ENCODE assay signal across 16 cellular contexts in genomic region chr22:46757104-46757503, GRCh38. TPM values are rescaled to one million over a fixed set of nuclear protein-coding genes. Genes with fewer than 3 reads are reported as not detected.
DNase-seq lines count a peak whose midpoint lies in the region; ATAC-seq and TF ChIP-seq lines count a peak whose summit lies in the region.
"Had no signal": no experiment of that assay in that cellular context is flagged by ENCODE, and none has a peak within 500 bp of the region (broad histone marks: within the 10 kb centered on the region; RNA-seq: fewer than 3 reads in every experiment).

No MANE protein-coding gene starts in this region.

- H3K4me3 ChIP-seq in spleen (no peak overlapping the region), osteoblast (ENCODE audit: insufficient read depth, low read length) (no peak overlapping the region)
- H3K4me3 ChIP-seq: GM23338 had no signal

- H3K79me2 ChIP-seq in osteoblast (ENCODE audit: insufficient read depth, low read length), result peaks cover 9% of the 10 kb centered on the region

- ATAC-seq in natural killer cell treated with Interleukin-12 subunit alpha and Interleukin-12 subunit beta and Interleukin-15 and Interleukin-18, amount 100 ng/mL, for 72 hours, result no peak
- no peak for ATAC-seq in natural killer cell
- ATAC-seq in T-helper 17 cell, result no peak
- peak; percentile 44 for ATAC-seq in left lobe of liver
- ATAC-seq in HG02852 (IDR thresholded peaks at IDR 0.05; ENCODE audit: unreplicated experiment), result no peak
- ATAC-seq: GM23338 had no signal

- H3K4me1 Mint-ChIP-seq in natural killer cell treated with Interleukin-12 subunit alpha and Interleukin-12 subunit beta and Interleukin-15 and Interleukin-18, amount 100 ng/mL, for 72 hours (ENCODE audit: low read depth in 2 of 2), result peaks cover 26 to 29% of the 10 kb centered on the region in 2 donors
- peaks cover 29 to 35% of the 10 kb centered on the region in 2 donors for H3K4me1 Mint-ChIP-seq in natural killer cell
- H3K4me1 Mint-ChIP-seq in T-helper 17 cell, result peaks cover 16% of the 10 kb centered on the region

- H3K9me3 ChIP-seq in T-helper 17 cell (ENCODE audit: control insufficient read depth, low read length, poor library complexity, severe bottlenecking), result peaks cover 3% of the 10 kb centered on the region
- H3K9me3 ChIP-seq in spleen, result peaks cover 0 to 15% (median 13%) of the 10 kb centered on the region in 8 donors
- no peaks in the 10 kb centered on the region for H3K9me3 ChIP-seq in osteoblast (ENCODE audit: low read depth, low read length)

- no peaks in the 10 kb centered on the region for H3K36me3 ChIP-seq in spleen
- no peaks in the 10 kb centered on the region for H3K36me3 ChIP-seq in osteoblast (ENCODE audit: insufficient read depth, low read length)

- H3K9me3 Mint-ChIP-seq in natural killer cell treated with Interleukin-12 subunit alpha and Interleukin-12 subunit beta and Interleukin-15 and Interleukin-18, amount 100 ng/mL, for 72 hours, result peaks cover 5% of the 10 kb centered on the region
- no peaks in the 10 kb centered on the region for H3K9me3 Mint-ChIP-seq in natural killer cell

- H4K20me1 ChIP-seq in osteoblast (ENCODE audit: insufficient read depth, low read length), result no peaks in the 10 kb centered on the region

- H2AFZ ChIP-seq in osteoblast (ENCODE audit: low read length), result no peak overlapping the region
- H2AFZ ChIP-seq: GM23338 had no signal

- DNase-seq in natural killer cell treated with Interleukin-12 subunit alpha and Interleukin-12 subunit beta and Interleukin-15 and Interleukin-18, amount 100 ng/mL, for 72 hours (ENCODE audit: low spot score), result peak; percentile 12
- no peak for DNase-seq in natural killer cell
- no peak for DNase-seq in T-helper 17 cell
- peak; percentile 77 for DNase-seq in left lobe of liver (ENCODE audit: low spot score)
- peak; percentile 21 for DNase-seq in spleen
- DNase-seq in DMS153 (lab: John Stamatoyannopoulos, UW), result no peak
- DNase-seq in osteoblast (ENCODE audit: insufficient read length, low spot score, missing footprints), result no peak
- DNase-seq: 8988T; C1 segment of cervical spinal cord; Caco-2; CD4-positive, alpha-beta T cell; DMS79; GDM1; HCEC 1CT had no signal

- TF ChIP-seq CTCF in natural killer cell (IDR thresholded peaks at IDR 0.05), result no peak
- no peak for TF ChIP-seq CTCF in spleen (IDR thresholded peaks at IDR 0.05 in 8 of 11, conservative IDR thresholded peaks at IDR 0.05 in 3 of 11)
- TF ChIP-seq CTCF in osteoblast (IDR thresholded peaks at IDR 0.05; ENCODE audit: extremely low read depth, low read depth, low read length), result no peak

- peaks cover 21 to 74% (median 55%) of the 10 kb centered on the region in 6 donors for H3K4me1 ChIP-seq in spleen
- peaks cover 31% of the 10 kb centered on the region for H3K4me1 ChIP-seq in osteoblast (ENCODE audit: insufficient read depth, low read length)

- peaks cover 4% of the 10 kb centered on the region for H3K36me3 Mint-ChIP-seq in natural killer cell treated with Interleukin-12 subunit alpha and Interleukin-12 subunit beta and Interleukin-15 and Interleukin-18, amount 100 ng/mL, for 72 hours
- H3K36me3 Mint-ChIP-seq in natural killer cell, result no peaks in the 10 kb centered on the region
- no peaks in the 10 kb centered on the region for H3K36me3 Mint-ChIP-seq in T-helper 17 cell (ENCODE audit: low read depth)

- 83 to 93% (median 93%) methylated on average over 2 of the region's 2 CpGs for WGBS in spleen, 5 donors

- no peak overlapping the region for H3K4me3 Mint-ChIP-seq in natural killer cell treated with Interleukin-12 subunit alpha and Interleukin-12 subunit beta and Interleukin-15 and Interleukin-18, amount 100 ng/mL, for 72 hours
- H3K4me3 Mint-ChIP-seq in natural killer cell, result no peak overlapping the region
- H3K4me3 Mint-ChIP-seq in T-helper 17 cell, result no peak overlapping the region
- H3K4me3 Mint-ChIP-seq: CD4-positive, alpha-beta T cell; GM23338 had no signal

- H3K27me3 ChIP-seq in spleen (replicated peaks in 1 of 7) (no peaks in the 10 kb centered on the region), osteoblast (ENCODE audit: insufficient read depth, low read length) (no peaks in the 10 kb centered on the region)

- H3K27ac ChIP-seq in spleen (peak overlapping the region in 1 of 8 donors; percentile 11), osteoblast (ENCODE audit: low read depth, low read length) (no peak overlapping the region)

- intact Hi-C loops in natural killer cell (cut with micrococcal nuclease) (no loop called here), spleen (cut with DNase I; ENCODE audit: low total_unique reads) (no loop called here)

- H3K4me2 ChIP-seq in osteoblast (ENCODE audit: insufficient read depth, low read length), result no peak overlapping the region
- H3K4me2 ChIP-seq: GM23338 had no signal

- H3K27me3 Mint-ChIP-seq in natural killer cell treated with Interleukin-12 subunit alpha and Interleukin-12 subunit beta and Interleukin-15 and Interleukin-18, amount 100 ng/mL, for 72 hours, result no peaks in the 10 kb centered on the region
- H3K27me3 Mint-ChIP-seq in natural killer cell (ENCODE audit: low read depth in 2 of 2) (no peaks in the 10 kb centered on the region), T-helper 17 cell (no peaks in the 10 kb centered on the region)
- H3K27me3 Mint-ChIP-seq: CD4-positive, alpha-beta T cell had no signal

- H3K27ac Mint-ChIP-seq in natural killer cell treated with Interleukin-12 subunit alpha and Interleukin-12 subunit beta and Interleukin-15 and Interleukin-18, amount 100 ng/mL, for 72 hours, result no peak overlapping the region
- no peak overlapping the region for H3K27ac Mint-ChIP-seq in natural killer cell
- peak overlapping the region; percentile 34 for H3K27ac Mint-ChIP-seq in T-helper 17 cell
- H3K27ac Mint-ChIP-seq: GM23338 had no signal

- TF ChIP-seq POLR2A in spleen (IDR thresholded peaks at IDR 0.05), result no peak

RNA-seq across cellular contexts. Expression of gene TBC1D22A, which starts 5.3 kb away (rescaled TPM):
- 10 to 100 TPM; 31.9 to 43.4 TPM for total RNA-seq in natural killer cell treated with Interleukin-12 subunit alpha and Interleukin-12 subunit beta and Interleukin-15 and Interleukin-18, amount 100 ng/mL, for 72 hours
- total RNA-seq in natural killer cell, result 10 to 100 TPM; 47.4 to 53.7 (median 53.2) TPM
- total RNA-seq in T-helper 17 cell, result 10 to 100 TPM; 42.1 to 43.8 TPM
- 12.4 TPM for total RNA-seq in left lobe of liver
- 10 to 100 TPM; 40.1 to 66.9 (median 54.8) TPM for total RNA-seq in spleen
- 10 to 100 TPM; 17.2 to 34.0 (median 25.9) TPM for polyA plus RNA-seq in spleen
- total RNA-seq in osteoblast, result 17.7 and 18.9 TPM in 2 replicates

RNA-seq across cellular contexts. Expression of gene CERK, which starts 19.1 kb away (rescaled TPM):
- 10 to 100 TPM; 38.1 to 55.8 TPM for total RNA-seq in natural killer cell treated with Interleukin-12 subunit alpha and Interleukin-12 subunit beta and Interleukin-15 and Interleukin-18, amount 100 ng/mL, for 72 hours
- total RNA-seq in natural killer cell (10 to 100 TPM; 50.0 to 71.2 (median 55.6) TPM), T-helper 17 cell (100 to 1,000 TPM; 164 to 174 TPM), left lobe of liver (22.0 TPM), spleen (10 to 100 TPM; 31.3 to 47.1 (median 40.6) TPM), osteoblast (27.7 and 28.2 TPM in 2 replicates)
- polyA plus RNA-seq in spleen, result 10 to 100 TPM; 13.7 to 17.1 (median 14.5) TPM

Comparison
In these comparisons a context has a peak if more than half of its experiments do, and no peak if none do; other contexts are left out.
1. DNase-seq: peak in natural killer cell treated with Interleukin-12 subunit alpha and Interleukin-12 subunit beta and Interleukin-15 and Interleukin-18, amount 100 ng/mL, for 72 hours (single experiment), left lobe of liver (single experiment) and spleen (single experiment); none in natural killer cell (single experiment), T-helper 17 cell (0 of 3), DMS153 (single experiment) and osteoblast (single experiment).